15 cellular contexts compared by ENCODE assay signal in genomic region chr12:28539691-28540323, GRCh38.
DNase-seq lines count a peak whose midpoint lies in the region; ATAC-seq, FAIRE-seq and TF ChIP-seq lines count a peak whose summit lies in the region.
"Had no signal": no experiment of that assay in that cellular context is flagged by ENCODE, and none has a peak within 500 bp of the region (broad histone marks: within the 10 kb centered on the region; RNA-seq: fewer than 3 reads in every experiment).

No MANE protein-coding gene starts in this region.

- H3K79me2 ChIP-seq in GM23338 (replicated peaks; ENCODE audit: insufficient read depth) (no peaks in the 10 kb centered on the region), keratinocyte (ENCODE audit: control insufficient read depth, insufficient read depth, low read length) (no peaks in the 10 kb centered on the region)

- H3K27me3 Mint-ChIP-seq in GM23338 (ENCODE audit: insufficient read depth, low read depth, poor library complexity) (peaks cover 2% of the 10 kb centered on the region), type B pancreatic cell (no peaks in the 10 kb centered on the region)

- H3K4me1 Mint-ChIP-seq in GM23338, result peaks cover 8% of the 10 kb centered on the region; the same call in 1 of the 3 replicates
- H3K4me1 Mint-ChIP-seq in type B pancreatic cell (ENCODE audit: unreplicated experiment), result no peaks in the 10 kb centered on the region

- H3K27me3 ChIP-seq in GM23338 (ENCODE audit: insufficient read depth), result no peaks in the 10 kb centered on the region
- H3K27me3 ChIP-seq in keratinocyte (ENCODE audit: control insufficient read depth, extremely low read depth, insufficient read depth, low read length), result no peaks in the 10 kb centered on the region
- H3K27me3 ChIP-seq: BLaER1 had no signal

- dilution Hi-C loops in keratinocyte (cut with MboI; ENCODE audit: extremely low pct_ligation_motif_present, low sequenced_read_pairs), result no loop called here

- H4K20me1 ChIP-seq in GM23338 (replicated peaks; ENCODE audit: insufficient read depth) (no peaks in the 10 kb centered on the region), keratinocyte (ENCODE audit: control insufficient read depth, extremely low read depth, insufficient read depth, low read length) (no peaks in the 10 kb centered on the region)
- H4K20me1 ChIP-seq: BLaER1 had no signal

- H2AFZ ChIP-seq in GM23338, result no peak overlapping the region
- no peak overlapping the region for H2AFZ ChIP-seq in keratinocyte (ENCODE audit: control insufficient read depth, low read length)

- H3K36me3 ChIP-seq in GM23338 (ENCODE audit: insufficient read depth) (no peaks in the 10 kb centered on the region), keratinocyte (ENCODE audit: control insufficient read depth in 2 of 2, extremely low read depth in 1 of 2, insufficient read depth in 2 of 2, low read length in 2 of 2) (no peaks in the 10 kb centered on the region)
- H3K36me3 ChIP-seq: BLaER1 had no signal

- DNase-seq in GM23338 (ENCODE audit: low spot score) (no peak), M059J (ENCODE audit: low read depth) (peak; percentile 16), choroid plexus epithelial cell (ENCODE audit: low read depth) (peak; percentile 38), keratinocyte (ENCODE audit: low read depth, low spot score) (no peak), type B pancreatic cell (ENCODE audit: extremely low spot score, unreplicated experiment) (no peak), NCI-H2029 (lab: John Stamatoyannopoulos, UW) (no peak), C1 segment of cervical spinal cord (lab: John Stamatoyannopoulos, UW) (no peak)
- DNase-seq: Karpas-422, NCI-H1436 treated with DMSO at 0.1 percent for 48 hours, NCI-H2081 treated with DMSO at 0.1 percent for 48 hours, NCI-H2227 treated with DMSO at 0.1 percent for 48 hours, NCI-H526 had no signal

- no peak for TF ChIP-seq CTCF in GM23338 (conservative IDR thresholded peaks at IDR 0.05; ENCODE audit: low read depth in 2 of 2)
- no peak for TF ChIP-seq CTCF in choroid plexus epithelial cell (conservative IDR thresholded peaks at IDR 0.05; ENCODE audit: low read depth, low read length)
- no peak for TF ChIP-seq CTCF in keratinocyte (optimal IDR thresholded peaks at IDR 0.05 in 1 of 3, IDR thresholded peaks at IDR 0.05 in 1 of 3, conservative IDR thresholded peaks at IDR 0.05 in 1 of 3; ENCODE audit: extremely low read depth in 1 of 3, insufficient read depth in 2 of 3, low read length in 3 of 3)
- TF ChIP-seq CTCF in type B pancreatic cell (conservative IDR thresholded peaks at IDR 0.05), result no peak

- FAIRE-seq in keratinocyte (lab: Jason Lieb, UNC), result no peak
- FAIRE-seq: GM18507 had no signal

- no peaks in the 10 kb centered on the region for H3F3A ChIP-seq in GM23338 (replicated peaks; ENCODE audit: low read depth)

- H3K36me3 Mint-ChIP-seq in GM23338 (ENCODE audit: low read depth) (0 out of 3 replicates have a peak, but pooled peaks cover 4% of the 10 kb centered on the region), type B pancreatic cell (peaks cover 11% of the 10 kb centered on the region)

- peaks cover 3% of the 10 kb centered on the region; the same call in 1 of the 3 replicates for H3K9me3 Mint-ChIP-seq in GM23338
- no peaks in the 10 kb centered on the region for H3K9me3 Mint-ChIP-seq in type B pancreatic cell

- H3K27ac ChIP-seq in GM23338 (ENCODE audit: low read depth) (no peak overlapping the region), keratinocyte (ENCODE audit: control insufficient read depth, insufficient read depth, low read length) (peak overlapping the region; percentile 6)
- H3K27ac ChIP-seq: BLaER1 had no signal

- no peak overlapping the region for H3K4me3 Mint-ChIP-seq in GM23338
- H3K4me3 Mint-ChIP-seq in type B pancreatic cell, result no peak overlapping the region

- no peak overlapping the region for H3K4me3 ChIP-seq in GM23338
- H3K4me3 ChIP-seq in choroid plexus epithelial cell (ENCODE audit: low read depth, low read length), result no peak overlapping the region
- H3K4me3 ChIP-seq in keratinocyte (ENCODE audit: control insufficient read depth in 2 of 3, extremely low read depth in 1 of 3, insufficient read depth in 2 of 3, low read depth in 1 of 3, low read length in 3 of 3), result no peak overlapping the region
- H3K4me3 ChIP-seq: BLaER1 had no signal

- ATAC-seq in GM23338 (no peak), GM18909 (IDR thresholded peaks at IDR 0.05; ENCODE audit: poor library complexity, unreplicated experiment) (no peak)

- H3K9ac ChIP-seq in keratinocyte (ENCODE audit: control insufficient read depth, extremely low read depth, insufficient read depth, low read length), result no peak overlapping the region
- H3K9ac ChIP-seq: BLaER1 had no signal

- H3K9me3 ChIP-seq in keratinocyte (ENCODE audit: control insufficient read depth, low read depth, low read length), result no peaks in the 10 kb centered on the region
- H3K9me3 ChIP-seq: BLaER1 had no signal

- no peaks in the 10 kb centered on the region; the same call in 1 of the 2 replicates for H3K9me2 ChIP-seq in GM23338 (ENCODE audit: insufficient read depth)

- no peak overlapping the region for H3K4me2 ChIP-seq in GM23338
- peak overlapping the region; percentile 42 for H3K4me2 ChIP-seq in keratinocyte (ENCODE audit: control insufficient read depth, extremely low read depth, insufficient read depth, low read depth, low read length)
- H3K4me2 ChIP-seq: BLaER1 had no signal

- H3K27ac Mint-ChIP-seq in GM23338 (peak overlapping the region; percentile 41; the same call in 1 of the 2 replicates), type B pancreatic cell (no peak overlapping the region)

- H3K9me1 ChIP-seq in keratinocyte (ENCODE audit: control insufficient read depth, extremely low read depth, insufficient read depth, low read length), result no peaks in the 10 kb centered on the region

- H3K4me1 ChIP-seq in GM23338 (ENCODE audit: insufficient read depth) (no peaks in the 10 kb centered on the region; the same call in 1 of the 2 replicates), keratinocyte (ENCODE audit: control insufficient read depth, extremely low read depth, insufficient read depth, low read length) (peaks cover 12% of the 10 kb centered on the region)
- H3K4me1 ChIP-seq: BLaER1 had no signal

TF ChIP-seq in GM23338, 12 proteins besides CTCF, POLR2A, EP300 and RAD21 (continues in another document):
- TF ChIP-seq REST (IDR thresholded peaks at IDR 0.05; ENCODE audit: unreplicated experiment), result no peak
- TF ChIP-seq ETS1 (IDR thresholded peaks at IDR 0.05), result no peak

Comparison
In these comparisons a context has a peak if more than half of its experiments do, and no peak if none do; other contexts are left out.
1. DNase-seq: peak in M059J (single experiment) and choroid plexus epithelial cell (single experiment); none in GM23338 (single experiment), keratinocyte (single experiment), type B pancreatic cell (single experiment), NCI-H2029 (single experiment) and C1 segment of cervical spinal cord (0 of 14).